Comparison of ENCODE assay signal across 12 cellular contexts in the genomic region with DNA sequence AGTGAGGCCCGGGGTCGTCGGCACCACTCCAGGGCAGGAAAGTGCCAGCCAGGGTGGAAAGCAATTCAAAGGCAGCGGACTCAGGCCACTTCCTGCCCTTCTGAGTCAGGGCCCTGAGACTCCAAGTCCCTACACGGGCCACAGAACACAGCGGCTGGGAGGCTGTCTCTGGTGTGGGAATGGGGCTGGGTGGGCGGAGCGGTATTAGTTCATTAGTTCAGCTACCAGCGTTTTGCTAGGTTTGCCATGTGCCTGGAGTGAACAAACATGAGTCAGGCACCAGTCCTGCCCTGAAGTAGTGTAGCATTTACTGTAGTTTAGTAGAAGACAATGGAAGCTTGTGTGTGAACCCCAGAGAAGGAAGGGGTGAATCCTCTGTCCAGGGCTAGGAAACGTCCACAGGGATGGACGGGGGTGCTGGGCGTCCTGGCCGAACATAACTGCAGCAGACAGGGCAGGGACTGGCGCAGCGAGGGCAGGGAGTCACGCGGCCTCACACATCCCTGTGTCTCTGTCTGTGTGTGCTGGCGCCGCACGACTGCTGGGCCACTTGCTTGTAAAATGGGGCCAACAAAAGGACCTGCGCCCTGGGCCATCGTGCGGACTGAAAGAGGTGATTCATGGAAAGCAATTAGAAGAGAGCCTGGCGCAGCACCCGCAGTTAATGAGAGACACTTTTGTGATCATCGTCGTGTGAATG.
DNase-seq lines count a peak whose midpoint lies in the region; ATAC-seq and TF ChIP-seq lines count a peak whose summit lies in the region.
"Had no signal": no experiment of that assay in that cellular context is flagged by ENCODE, and none has a peak within 500 bp of the region (broad histone marks: within the 10 kb centered on the region; RNA-seq: fewer than 3 reads in every experiment).

No MANE protein-coding gene starts in this region.

- peak overlapping the region; percentile 76 for H3K27ac Mint-ChIP-seq in HFFc6
- H3K27ac Mint-ChIP-seq: IgD-negative memory B cell; T-helper 1 cell treated with Interleukin-12 subunit alpha and Interleukin-12 subunit beta and Interleukin-4 antibody, amounts not matched to agents 30 μg/mL and 1 μg/mL, for 36 hours had no signal

- no peaks in the 10 kb centered on the region for H3K9me3 Mint-ChIP-seq in HFFc6
- H3K9me3 Mint-ChIP-seq: IgD-negative memory B cell; T-helper 1 cell treated with Interleukin-12 subunit alpha and Interleukin-12 subunit beta and Interleukin-4 antibody, amounts not matched to agents 30 μg/mL and 1 μg/mL, for 36 hours had no signal

- no peaks in the 10 kb centered on the region for H3K36me3 ChIP-seq in mucosa of descending colon (ENCODE audit: low read depth)

- H3K27me3 Mint-ChIP-seq in HFFc6 (ENCODE audit: insufficient read depth), result peaks cover 19% of the 10 kb centered on the region

- peaks cover 41% of the 10 kb centered on the region for H3K4me1 Mint-ChIP-seq in HFFc6 (ENCODE audit: low read depth)

- DNase-seq in AG09309 (ENCODE audit: low read depth) (peak; percentile 27), HFFc6 (peak; percentile 90), SW480 (ENCODE audit: low spot score) (peak; percentile 97), hepatic stellate cell (ENCODE audit: low spot score) (peak; percentile 78), mucosa of descending colon (no peak), T-helper 9 cell (no peak)
- DNase-seq: GF-D8, left cardiac atrium had no signal

- no peak for TF ChIP-seq CTCF in AG09309 (IDR thresholded peaks at IDR 0.05; ENCODE audit: control insufficient read depth, insufficient read depth, low read depth, low read length, missing control alignments)
- no peak for TF ChIP-seq CTCF in HFFc6 (IDR thresholded peaks at IDR 0.05)
- TF ChIP-seq CTCF in mucosa of descending colon (IDR thresholded peaks at IDR 0.05), result no peak

- no peaks in the 10 kb centered on the region for H3K36me3 Mint-ChIP-seq in HFFc6 (ENCODE audit: low read depth)
- H3K36me3 Mint-ChIP-seq: IgD-negative memory B cell had no signal

- H3K4me1 ChIP-seq in mucosa of descending colon (ENCODE audit: low read depth), result no peaks in the 10 kb centered on the region

- ATAC-seq in mucosa of descending colon (no peak), GM19035 (IDR thresholded peaks at IDR 0.05; ENCODE audit: unreplicated experiment) (no peak), GM21576 (IDR thresholded peaks at IDR 0.05; ENCODE audit: unreplicated experiment) (no peak)
- ATAC-seq: left cardiac atrium had no signal

- no peak overlapping the region for H3K4me3 Mint-ChIP-seq in HFFc6
- H3K4me3 Mint-ChIP-seq: T-helper 1 cell treated with Interleukin-12 subunit alpha and Interleukin-12 subunit beta and Interleukin-4 antibody, amounts not matched to agents 30 μg/mL and 1 μg/mL, for 36 hours had no signal

- intact Hi-C loops in mucosa of descending colon (cut with DNase I, micrococcal nuclease), result loop anchor here in 1 of 2 donors (10.0 kb wide), 2 partner anchors 470 to 500 kb away; no protein-coding TSS in a partner anchor

- H3K4me3 ChIP-seq in AG09309 (ENCODE audit: control insufficient read depth, low read depth, low read length), result no peak overlapping the region
- H3K4me3 ChIP-seq in mucosa of descending colon, result no peak overlapping the region

- no peaks in the 10 kb centered on the region for H3K9me3 ChIP-seq in mucosa of descending colon

Comparison
In these comparisons a context has a peak if more than half of its experiments do, and no peak if none do; other contexts are left out.
1. DNase-seq: peak in AG09309 (single experiment), HFFc6 (single experiment), SW480 (single experiment) and hepatic stellate cell (single experiment); none in mucosa of descending colon (0 of 3) and T-helper 9 cell (single experiment).